ENCODE assay signal across 8 cellular contexts in genomic region chr2:238290079-238290478, GRCh38. TPM values are rescaled to one million over a fixed set of nuclear protein-coding genes. Genes with fewer than 3 reads are reported as not detected.
A peak's percentile ranks its signal among the peaks of the same experiment; 100 is the strongest.
DNase-seq lines count a peak whose midpoint lies in the region; ATAC-seq and TF ChIP-seq lines count a peak whose summit lies in the region.

No MANE protein-coding gene starts in this region.

- no peak for TF ChIP-seq EP300 in suprapubic skin (IDR thresholded peaks at IDR 0.05)

- no peaks in the 10 kb centered on the region for H3K27me3 ChIP-seq in left lung
- H3K27me3 ChIP-seq in suprapubic skin: no peaks in the 10 kb centered on the region

- no peak overlapping the region for H3K4me3 ChIP-seq in left lung
- H3K4me3 ChIP-seq in suprapubic skin: peak overlapping the region; percentile 78

- TF ChIP-seq CTCF in left lung (IDR thresholded peaks at IDR 0.05) (no peak), suprapubic skin (IDR thresholded peaks at IDR 0.05) (no peak)

- H3K4me3 Mint-ChIP-seq in activated naive CD8-positive, alpha-beta T cell treated with anti-CD3 and anti-CD28 coated beads, Interleukin-2, amount 10 ng/mL, durations not matched to agents 7 days and 5 days: peak overlapping the region; percentile 95

- peaks cover 2% of the 10 kb centered on the region for H3K36me3 Mint-ChIP-seq in activated naive CD8-positive, alpha-beta T cell treated with anti-CD3 and anti-CD28 coated beads, Interleukin-2, amount 10 ng/mL, durations not matched to agents 7 days and 5 days

- no peak for TF ChIP-seq POLR2A in suprapubic skin (IDR thresholded peaks at IDR 0.05)

- WGBS in suprapubic skin: 26% methylated on average over 8 of the region's 8 CpGs

- H3K36me3 ChIP-seq in left lung: no peaks in the 10 kb centered on the region
- H3K36me3 ChIP-seq in suprapubic skin: no peaks in the 10 kb centered on the region

- H3K4me1 ChIP-seq in left lung: peaks cover 27 to 41% of the 10 kb centered on the region in 2 donors
- peaks cover 55% of the 10 kb centered on the region for H3K4me1 ChIP-seq in suprapubic skin

- ATAC-seq in activated naive CD8-positive, alpha-beta T cell treated with anti-CD3 and anti-CD28 coated beads, Interleukin-2, amount 10 ng/mL, durations not matched to agents 7 days and 5 days (ENCODE audit: low read depth): no peak
- ATAC-seq in left lung: no peak
- ATAC-seq in HG03159 (IDR thresholded peaks at IDR 0.05; ENCODE audit: unreplicated experiment): no peak
- no peak for ATAC-seq in HG03432 (IDR thresholded peaks at IDR 0.05; ENCODE audit: unreplicated experiment)

- H3K27ac ChIP-seq in left lung (peak overlapping the region; percentile 87 to 93), suprapubic skin (peak overlapping the region; percentile 99)

- H3K27me3 Mint-ChIP-seq in activated naive CD8-positive, alpha-beta T cell treated with anti-CD3 and anti-CD28 coated beads, Interleukin-2, amount 10 ng/mL, durations not matched to agents 7 days and 5 days: peaks cover under 1% of the 10 kb centered on the region

- peaks cover 19% of the 10 kb centered on the region for H3K4me1 Mint-ChIP-seq in activated naive CD8-positive, alpha-beta T cell treated with anti-CD3 and anti-CD28 coated beads, Interleukin-2, amount 10 ng/mL, durations not matched to agents 7 days and 5 days

- H3K27ac Mint-ChIP-seq in activated naive CD8-positive, alpha-beta T cell treated with anti-CD3 and anti-CD28 coated beads, Interleukin-2, amount 10 ng/mL, durations not matched to agents 7 days and 5 days: peak overlapping the region; percentile 99

- no peaks in the 10 kb centered on the region for H3K9me3 Mint-ChIP-seq in activated naive CD8-positive, alpha-beta T cell treated with anti-CD3 and anti-CD28 coated beads, Interleukin-2, amount 10 ng/mL, durations not matched to agents 7 days and 5 days

- intact Hi-C loops in left lung (cut with DNase I): no loop called here

- POLR2A ChIA-PET in activated naive CD8-positive, alpha-beta T cell treated with anti-CD3 and anti-CD28 coated beads, Interleukin-2, amount 10 ng/mL, durations not matched to agents 7 days and 5 days (lab: Charles Lee): interaction anchor here (1.1 to 1.4 kb wide), 2 partner anchors 10 to 12 kb away, joined by 3 read pairs; no protein-coding TSS in a partner anchor

- H3K9me3 ChIP-seq in left lung: no peaks in the 10 kb centered on the region
- no peaks in the 10 kb centered on the region for H3K9me3 ChIP-seq in suprapubic skin

- DNase-seq in ELR (ENCODE audit: low read depth) (peak; percentile 52), NCI-H2227 (lab: John Stamatoyannopoulos, UW; ENCODE audit: unreplicated experiment) (peak; percentile 56), left lung (peak in 1 of 2 donors; percentile 55), suprapubic skin (ENCODE audit: low spot score in 2 of 2) (peak; percentile 89), GF-D8 (lab: John Stamatoyannopoulos, UW) (no peak)
- no peak for DNase-seq in activated naive CD8-positive, alpha-beta T cell treated with anti-CD3 and anti-CD28 coated beads, Interleukin-2, amount 10 ng/mL, durations not matched to agents 7 days and 5 days

RNA-seq across cellular contexts. Expression of gene PER2, which starts 1.7 kb away (rescaled TPM):
- total RNA-seq in activated naive CD8-positive, alpha-beta T cell treated with anti-CD3 and anti-CD28 coated beads, Interleukin-2, amount 10 ng/mL, durations not matched to agents 7 days and 5 days: 10 to 100 TPM; 13.0 to 13.7 TPM
- total RNA-seq in left lung (10 to 100 TPM in 1 of 2 donors, 1 to 10 TPM in 1; 7.7 to 14.2 TPM), suprapubic skin (100 to 1,000 TPM in 1 of 4 donors, 10 to 100 TPM in 3; 24.3 to 105 (median 85.9) TPM)

RNA-seq across cellular contexts. Expression of gene TRAF3IP1, which starts 30.2 kb away (rescaled TPM):
- 1 to 10 TPM; 8.6 to 8.7 TPM for total RNA-seq in activated naive CD8-positive, alpha-beta T cell treated with anti-CD3 and anti-CD28 coated beads, Interleukin-2, amount 10 ng/mL, durations not matched to agents 7 days and 5 days
- 10 to 100 TPM; 11.6 to 21.2 TPM for total RNA-seq in left lung
- total RNA-seq in suprapubic skin: 10 to 100 TPM; 10.2 to 15.4 (median 10.6) TPM

RNA-seq across cellular contexts. Expression of gene HES6, which starts 50.2 kb away (rescaled TPM):
- total RNA-seq in activated naive CD8-positive, alpha-beta T cell treated with anti-CD3 and anti-CD28 coated beads, Interleukin-2, amount 10 ng/mL, durations not matched to agents 7 days and 5 days: 1 to 10 TPM; 4.3 to 7.1 TPM
- total RNA-seq in left lung (1 to 10 TPM; 7.6 to 8.8 TPM), suprapubic skin (1 to 10 TPM; 4.0 to 10.0 (median 7.0) TPM)

Comparison
In these comparisons a context has a peak if more than half of its experiments do, and no peak if none do; other contexts are left out.
1. DNase-seq: peak in ELR (single experiment), NCI-H2227 (single experiment) and suprapubic skin (2 of 2); none in activated naive CD8-positive, alpha-beta T cell treated with anti-CD3 and anti-CD28 coated beads, Interleukin-2, amount 10 ng/mL, durations not matched to agents 7 days and 5 days (single experiment) and GF-D8 (single experiment).